ENCODE assay signal across 9 cellular contexts in genomic region chr2:216404010-216404618, GRCh38. TPM values are rescaled to one million over a fixed set of nuclear protein-coding genes. Genes with fewer than 3 reads are reported as not detected.
DNase-seq lines count a peak whose midpoint lies in the region; ATAC-seq and TF ChIP-seq lines count a peak whose summit lies in the region.
"Had no signal": no experiment of that assay in that cellular context is flagged by ENCODE, and none has a peak within 500 bp of the region (broad histone marks: within the 10 kb centered on the region; RNA-seq: fewer than 3 reads in every experiment).

No MANE protein-coding gene starts in this region.

- TF ChIP-seq CTCF in Loucy (conservative IDR thresholded peaks at IDR 0.05; ENCODE audit: low read length) (peak; percentile 78), mucosa of descending colon (IDR thresholded peaks at IDR 0.05) (peak; percentile 75), tibial artery (IDR thresholded peaks at IDR 0.05) (peak; percentile 58 to 77)

- H3K4me1 ChIP-seq in Loucy (ENCODE audit: insufficient read depth, low read length, poor library complexity, severe bottlenecking) (peaks cover 56% of the 10 kb centered on the region), mucosa of descending colon (ENCODE audit: low read depth) (no peaks in the 10 kb centered on the region), tibial artery (no peaks in the 10 kb centered on the region)

- intact Hi-C loops in mucosa of descending colon (cut with DNase I, micrococcal nuclease) = no loop called here
- intact Hi-C loops in tibial artery (cut with DNase I; ENCODE audit: low total_unique reads) = no loop called here

- H3K4me3 ChIP-seq in Loucy (ENCODE audit: low read length, poor library complexity, severe bottlenecking) (no peak overlapping the region), mucosa of descending colon (no peak overlapping the region), tibial artery (no peak overlapping the region)

- no peak overlapping the region for H3K27ac ChIP-seq in tibial artery
- H3K27ac ChIP-seq: epithelial cell of prostate had no signal

- H3K4me2 ChIP-seq in Loucy (ENCODE audit: low read depth, low read length, poor library complexity, severe bottlenecking) = no peak overlapping the region

- no peaks in the 10 kb centered on the region for H3K27me3 ChIP-seq in Loucy (ENCODE audit: insufficient read depth, low read length, poor library complexity, severe bottlenecking)
- peaks cover 0 to 15% of the 10 kb centered on the region in 2 donors for H3K27me3 ChIP-seq in tibial artery

- H3K36me3 ChIP-seq in Loucy (ENCODE audit: insufficient read depth, low read length) (no peaks in the 10 kb centered on the region), mucosa of descending colon (ENCODE audit: low read depth) (no peaks in the 10 kb centered on the region), tibial artery (no peaks in the 10 kb centered on the region)

- 0 out of 2 replicates have a peak overlapping the region, but pooled peaks have one; percentile 16 for H2AFZ ChIP-seq in Loucy (ENCODE audit: low read length)

- H3F3A ChIP-seq in Loucy (ENCODE audit: low read depth) = no peaks in the 10 kb centered on the region

- peak; percentile 68 for ATAC-seq in mucosa of descending colon

- H3K9ac ChIP-seq in Loucy (ENCODE audit: low read depth, low read length, poor library complexity, severe bottlenecking) = no peak overlapping the region

- no peaks in the 10 kb centered on the region for H3K9me2 ChIP-seq in Loucy (replicated peaks; ENCODE audit: low read depth, low read length)

- DNase-seq in activated CD4-positive, alpha-beta T cell treated with anti-CD3 and anti-CD28 coated beads for 24 hours (ENCODE audit: low read depth in 2 of 2) = peak; percentile 27 to 30
- no peak for DNase-seq in activated CD4-positive, alpha-beta T cell treated with anti-CD3 and anti-CD28 coated beads for 1 hour
- DNase-seq in activated CD4-positive, CD25-positive, alpha-beta regulatory T cell treated with anti-CD3 and anti-CD28 coated beads, Interleukin-2, amount 50 U/mL, for 72 hours = peak; percentile 44
- DNase-seq in dermis blood vessel endothelial cell (peak; percentile 64), mucosa of descending colon (peak in 1 of 3 donors; percentile 63), tibial artery (peak in 1 of 2 donors; percentile 41), GDM1 (lab: John Stamatoyannopoulos, UW) (no peak)

- H3K79me2 ChIP-seq in Loucy (ENCODE audit: insufficient read depth, low read length) = no peaks in the 10 kb centered on the region

- H3K9me3 ChIP-seq in Loucy (ENCODE audit: insufficient read depth, low read depth, low read length) (no peaks in the 10 kb centered on the region), mucosa of descending colon (no peaks in the 10 kb centered on the region), tibial artery (no peaks in the 10 kb centered on the region)

- no peaks in the 10 kb centered on the region for H4K20me1 ChIP-seq in Loucy (ENCODE audit: insufficient read depth, low read length, poor library complexity, severe bottlenecking)

RNA-seq across cellular contexts. Expression of gene SMARCAL1, which starts 8.2 kb away (rescaled TPM):
- 18.5 and 21.5 TPM in 2 replicates for total RNA-seq in dermis blood vessel endothelial cell
- 10 to 100 TPM; 16.4 to 20.0 (median 17.8) TPM for total RNA-seq in mucosa of descending colon

RNA-seq across cellular contexts. Expression of gene MARCHF4, which starts 31.8 kb away (rescaled TPM):
- 1.5 TPM in 2 replicates for total RNA-seq in dermis blood vessel endothelial cell
- under 1 TPM; 0.22 to 0.29 (median 0.25) TPM for total RNA-seq in mucosa of descending colon

Comparison
In these comparisons a context has a peak if more than half of its experiments do, and no peak if none do; other contexts are left out.
1. DNase-seq: peak in activated CD4-positive, alpha-beta T cell treated with anti-CD3 and anti-CD28 coated beads for 24 hours (2 of 2), activated CD4-positive, CD25-positive, alpha-beta regulatory T cell treated with anti-CD3 and anti-CD28 coated beads, Interleukin-2, amount 50 U/mL, for 72 hours (single experiment) and dermis blood vessel endothelial cell (single experiment); none in activated CD4-positive, alpha-beta T cell treated with anti-CD3 and anti-CD28 coated beads for 1 hour (single experiment) and GDM1 (single experiment).
2. Peak in every context shown above with its lines, with median percentiles within 50 percentile points of each other: CTCF ChIP-seq.